Comparison of ENCODE assay signal across 9 cellular contexts in genomic region chr20:36344517-36345132, GRCh38. TPM values are rescaled to one million over a fixed set of nuclear protein-coding genes. Genes with fewer than 3 reads are reported as not detected.
DNase-seq lines count a peak whose midpoint lies in the region; ATAC-seq and TF ChIP-seq lines count a peak whose summit lies in the region.
"Had no signal": no experiment of that assay in that cellular context is flagged by ENCODE, and none has a peak within 500 bp of the region (broad histone marks: within the 10 kb centered on the region; RNA-seq: fewer than 3 reads in every experiment).

No MANE protein-coding gene starts in this region.

- peaks cover 9% of the 10 kb centered on the region for H3K4me1 Mint-ChIP-seq in activated CD8-positive, alpha-beta T cell treated with anti-CD3 and anti-CD28 coated beads for 36 hours (ENCODE audit: low read depth)
- H3K4me1 Mint-ChIP-seq: naive thymus-derived CD4-positive, alpha-beta T cell had no signal

- H3K4me3 Mint-ChIP-seq in activated CD8-positive, alpha-beta T cell treated with anti-CD3 and anti-CD28 coated beads for 36 hours = no peak overlapping the region
- H3K4me3 Mint-ChIP-seq: naive thymus-derived CD4-positive, alpha-beta T cell had no signal

- no peaks in the 10 kb centered on the region for H3K9me3 Mint-ChIP-seq in activated CD8-positive, alpha-beta T cell treated with anti-CD3 and anti-CD28 coated beads for 36 hours
- H3K9me3 Mint-ChIP-seq: naive thymus-derived CD4-positive, alpha-beta T cell had no signal

- in situ Hi-C loops in ACHN (cut with HindIII; ENCODE audit: low pct_ligation_motif_present, low pct_unique_long_range_greater_than_20kb, low sequenced_read_pairs) = no loop called here

- H3K27me3 ChIP-seq in effector memory CD4-positive, alpha-beta T cell (replicated peaks; ENCODE audit: control insufficient read depth, insufficient read depth, low read length, poor library complexity, severe bottlenecking) = peaks cover 4% of the 10 kb centered on the region

- H3K36me3 Mint-ChIP-seq in activated CD8-positive, alpha-beta T cell treated with anti-CD3 and anti-CD28 coated beads for 36 hours (ENCODE audit: low read depth) = no peaks in the 10 kb centered on the region
- H3K36me3 Mint-ChIP-seq: naive thymus-derived CD4-positive, alpha-beta T cell had no signal

- H3K36me3 ChIP-seq in HEK293 (ENCODE audit: control insufficient read depth in 2 of 2, insufficient read depth in 1 of 2, low read length in 2 of 2) = no peaks in the 10 kb centered on the region
- no peaks in the 10 kb centered on the region for H3K36me3 ChIP-seq in effector memory CD4-positive, alpha-beta T cell (ENCODE audit: control insufficient read depth, insufficient read depth, low read length)

- intact Hi-C loops in activated CD8-positive, alpha-beta T cell treated with anti-CD3 and anti-CD28 coated beads for 36 hours (cut with micrococcal nuclease) = no loop called here

- DNase-seq in ACHN = peak; percentile 52
- DNase-seq in activated CD8-positive, alpha-beta T cell treated with anti-CD3 and anti-CD28 coated beads for 36 hours = peak; percentile 28
- peak; percentile 91 for DNase-seq in iPS-NIHi7 (ENCODE audit: extremely low spot score)
- DNase-seq in NK-92 treated with Interleukin-12 subunit alpha and Interleukin-12 subunit beta, amount 100 ng/mL, for 24 hours (lab: John Stamatoyannopoulos, UW) = no peak
- no peak for DNase-seq in middle frontal gyrus (ENCODE audit: extremely low spot score, low spot score)
- DNase-seq in effector memory CD4-positive, alpha-beta T cell = no peak

- no peak overlapping the region for H3K4me3 ChIP-seq in HEK293 (ENCODE audit: low read depth, low read length)
- H3K4me3 ChIP-seq in effector memory CD4-positive, alpha-beta T cell (ENCODE audit: insufficient read depth, low read depth, low read length, poor library complexity, severe bottlenecking) = no peak overlapping the region

- H3K27ac ChIP-seq in HEK293 (ENCODE audit: extremely low read depth, low read depth, low read length) = no peak overlapping the region
- H3K27ac ChIP-seq in effector memory CD4-positive, alpha-beta T cell (ENCODE audit: insufficient read depth, low read length, poor library complexity, severe bottlenecking) = no peak overlapping the region

- no peaks in the 10 kb centered on the region for H3K9me3 ChIP-seq in HEK293 (ENCODE audit: control insufficient read depth, insufficient read depth, low read depth, low read length)
- no peaks in the 10 kb centered on the region for H3K9me3 ChIP-seq in effector memory CD4-positive, alpha-beta T cell (ENCODE audit: control insufficient read depth, low read length)

- no peak for ATAC-seq in activated CD8-positive, alpha-beta T cell treated with anti-CD3 and anti-CD28 coated beads for 36 hours
- no peak for ATAC-seq in GM21526 (IDR thresholded peaks at IDR 0.05; ENCODE audit: low FRiP score, unreplicated experiment)
- ATAC-seq: naive thymus-derived CD4-positive, alpha-beta T cell had no signal

- peaks cover 4% of the 10 kb centered on the region for H3K27me3 Mint-ChIP-seq in activated CD8-positive, alpha-beta T cell treated with anti-CD3 and anti-CD28 coated beads for 36 hours

- POLR2A ChIA-PET in HEK293 (lab: Yijun Ruan, JAX) = no interaction called here
- POLR2A ChIA-PET in activated CD8-positive, alpha-beta T cell treated with anti-CD3 and anti-CD28 coated beads for 36 hours (lab: Charles Lee) = no interaction called here

- CTCF ChIA-PET in HEK293 (lab: Yijun Ruan, JAX) = interaction anchor here (1.5 kb wide), 1 partner anchor 55 kb away, joined by 6 read pairs; no protein-coding TSS in a partner anchor
- CTCF ChIA-PET in activated CD8-positive, alpha-beta T cell treated with anti-CD3 and anti-CD28 coated beads for 36 hours (lab: Charles Lee) = interaction anchor here (0.6 to 1.0 kb wide), 2 partner anchors 55 to 206 kb away, joined by 3 to 4 read pairs; no protein-coding TSS in a partner anchor

- H3K4me1 ChIP-seq in HEK293 (ENCODE audit: control insufficient read depth, insufficient read depth, low read length) = no peaks in the 10 kb centered on the region
- H3K4me1 ChIP-seq in effector memory CD4-positive, alpha-beta T cell (ENCODE audit: control insufficient read depth, insufficient read depth, low read length, poor library complexity, severe bottlenecking) = no peaks in the 10 kb centered on the region

- no peak for TF ChIP-seq CTCF in HEK293 (tag by site-specific recombination; IDR thresholded peaks at IDR 0.05)
- no peak for TF ChIP-seq CTCF in activated CD8-positive, alpha-beta T cell treated with anti-CD3 and anti-CD28 coated beads for 36 hours (IDR thresholded peaks at IDR 0.05)

- H3K27ac Mint-ChIP-seq in activated CD8-positive, alpha-beta T cell treated with anti-CD3 and anti-CD28 coated beads for 36 hours = no peak overlapping the region
- H3K27ac Mint-ChIP-seq: naive thymus-derived CD4-positive, alpha-beta T cell had no signal

TF ChIP-seq in HEK293, 187 proteins besides CTCF, POLR2A, EP300 and RAD21:
- TF ChIP-seq, protein P1, sequence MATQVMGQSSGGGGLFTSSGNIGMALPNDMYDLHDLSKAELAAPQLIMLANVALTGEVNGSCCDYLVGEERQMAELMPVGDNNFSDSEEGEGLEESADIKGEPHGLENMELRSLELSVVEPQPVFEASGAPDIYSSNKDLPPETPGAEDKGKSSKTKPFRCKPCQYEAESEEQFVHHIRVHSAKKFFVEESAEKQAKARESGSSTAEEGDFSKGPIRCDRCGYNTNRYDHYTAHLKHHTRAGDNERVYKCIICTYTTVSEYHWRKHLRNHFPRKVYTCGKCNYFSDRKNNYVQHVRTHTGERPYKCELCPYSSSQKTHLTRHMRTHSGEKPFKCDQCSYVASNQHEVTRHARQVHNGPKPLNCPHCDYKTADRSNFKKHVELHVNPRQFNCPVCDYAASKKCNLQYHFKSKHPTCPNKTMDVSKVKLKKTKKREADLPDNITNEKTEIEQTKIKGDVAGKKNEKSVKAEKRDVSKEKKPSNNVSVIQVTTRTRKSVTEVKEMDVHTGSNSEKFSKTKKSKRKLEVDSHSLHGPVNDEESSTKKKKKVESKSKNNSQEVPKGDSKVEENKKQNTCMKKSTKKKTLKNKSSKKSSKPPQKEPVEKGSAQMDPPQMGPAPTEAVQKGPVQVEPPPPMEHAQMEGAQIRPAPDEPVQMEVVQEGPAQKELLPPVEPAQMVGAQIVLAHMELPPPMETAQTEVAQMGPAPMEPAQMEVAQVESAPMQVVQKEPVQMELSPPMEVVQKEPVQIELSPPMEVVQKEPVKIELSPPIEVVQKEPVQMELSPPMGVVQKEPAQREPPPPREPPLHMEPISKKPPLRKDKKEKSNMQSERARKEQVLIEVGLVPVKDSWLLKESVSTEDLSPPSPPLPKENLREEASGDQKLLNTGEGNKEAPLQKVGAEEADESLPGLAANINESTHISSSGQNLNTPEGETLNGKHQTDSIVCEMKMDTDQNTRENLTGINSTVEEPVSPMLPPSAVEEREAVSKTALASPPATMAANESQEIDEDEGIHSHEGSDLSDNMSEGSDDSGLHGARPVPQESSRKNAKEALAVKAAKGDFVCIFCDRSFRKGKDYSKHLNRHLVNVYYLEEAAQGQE (tag by site-specific recombination; IDR thresholded peaks at IDR 0.05) = peak; percentile 98
- TF ChIP-seq HOXD13 (CRISPR knock-in tag; IDR thresholded peaks at IDR 0.05; ENCODE audit: borderline replicate concordance) (peak; percentile 27; the same call in 1 of the 2 replicates), ZNF26 (tag by site-specific recombination; IDR thresholded peaks at IDR 0.05) (no peak), ZNF214 (tag by site-specific recombination; IDR thresholded peaks at IDR 0.05; ENCODE audit: borderline replicate concordance) (no peak), ZNF292 (tag by site-specific recombination; IDR thresholded peaks at IDR 0.05; ENCODE audit: borderline replicate concordance, low read depth) (no peak)

RNA-seq across cellular contexts. Expression of gene DLGAP4, which starts 38.5 kb away (rescaled TPM):
- 10 to 100 TPM; 11.5 to 13.1 TPM for total RNA-seq in activated CD8-positive, alpha-beta T cell treated with anti-CD3 and anti-CD28 coated beads for 36 hours

Comparison
In these comparisons a context has a peak if more than half of its experiments do, and no peak if none do; other contexts are left out.
1. DNase-seq: peak in ACHN (single experiment), activated CD8-positive, alpha-beta T cell treated with anti-CD3 and anti-CD28 coated beads for 36 hours (single experiment) and iPS-NIHi7 (single experiment); none in NK-92 treated with Interleukin-12 subunit alpha and Interleukin-12 subunit beta, amount 100 ng/mL, for 24 hours (single experiment), middle frontal gyrus (single experiment) and effector memory CD4-positive, alpha-beta T cell (0 of 3).